Comparison of ENCODE assay signal across 20 cellular contexts in the genomic region with DNA sequence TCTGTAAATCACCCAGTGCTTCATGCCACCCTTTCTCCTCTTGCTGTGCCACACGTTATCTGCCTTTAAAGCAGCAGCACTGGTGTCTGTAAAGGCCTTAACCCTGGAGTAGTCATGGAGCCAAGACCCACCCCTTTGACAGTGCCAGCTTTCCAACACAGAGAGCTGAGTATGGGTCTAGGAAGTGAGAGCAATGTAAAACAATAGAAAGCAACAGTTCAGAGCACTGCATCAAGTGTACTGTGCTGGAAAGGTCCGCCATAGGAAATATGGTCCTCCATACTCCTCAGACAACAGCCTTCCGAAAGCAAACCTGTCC.
DNase-seq lines count a peak whose midpoint lies in the region; ATAC-seq, FAIRE-seq and TF ChIP-seq lines count a peak whose summit lies in the region.
"Had no signal": no experiment of that assay in that cellular context is flagged by ENCODE, and none has a peak within 500 bp of the region (broad histone marks: within the 10 kb centered on the region; RNA-seq: fewer than 3 reads in every experiment).

No MANE protein-coding gene starts in this region.

- no peak overlapping the region for H4K8ac ChIP-seq in mesendoderm (ENCODE audit: low read depth, low read length)

- H4K5ac ChIP-seq in mesendoderm (ENCODE audit: low read length), result no peak overlapping the region

- no peak for TF ChIP-seq EP300 in GM12878 (IDR thresholded peaks at IDR 0.05; ENCODE audit: borderline replicate concordance in 1 of 2, control insufficient read depth in 1 of 2, low read depth in 2 of 2, low read length in 2 of 2)

- no peak overlapping the region for H2BK15ac ChIP-seq in mesendoderm (replicated peaks; ENCODE audit: low read depth)

- DNase-seq in GF-D8 (lab: John Stamatoyannopoulos, UW) (peak; percentile 37), HL-60 (ENCODE audit: low read depth in 1 of 2, low spot score in 1 of 2) (no peak), GM12878 (ENCODE audit: low read depth, low spot score) (no peak), natural killer cell (no peak), gastrocnemius medialis (no peak), COLO829 (ENCODE audit: low spot score) (no peak), mesendoderm (no peak)
- no peak for DNase-seq in stimulated activated naive CD4-positive, alpha-beta T cell (lab: John Stamatoyannopoulos, UW)
- DNase-seq: ACHN; CD4-positive, CD25-positive, alpha-beta regulatory T cell; DMS79; HFFc6; MG63; NCI-H1105 treated with DMSO at 0.1 percent for 48 hours; NCI-H187; NCI-H2171; NCI-H82; SJCRH30 had no signal

- no peak for FAIRE-seq in GM12878 (lab: Jason Lieb, UNC)
- FAIRE-seq: G401.6, HepG2 had no signal

- H3K9me3 Mint-ChIP-seq in natural killer cell, result no peaks in the 10 kb centered on the region
- H3K9me3 Mint-ChIP-seq: CD4-positive, CD25-positive, alpha-beta regulatory T cell; HFFc6 had no signal

- CTCF ChIA-PET in GM12878 (lab: Yijun Ruan, JAX), result interaction anchor here (1.1 to 7.0 kb wide), 9 partner anchors 10 to 131 kb away, joined by 3 to 45 read pairs (median 10); no protein-coding TSS in a partner anchor

- POLR2A ChIA-PET in GM12878 (lab: Charles Lee), result interaction anchor here (1.0 to 4.5 kb wide), 2 partner anchors 10 to 28 kb away, joined by 3 to 26 read pairs; no protein-coding TSS in a partner anchor

- 82% methylated on average over 3 of the region's 3 CpGs for WGBS in GM12878 (ENCODE audit: insufficient coverage, insufficient replicate concordance, low lambda C conversion rate, missing lambda C conversion rate)
- no CpG with 5 or more reads among the region's 3 CpGs for WGBS in mesendoderm (ENCODE audit: extremely low coverage, insufficient coverage, low lambda C conversion rate)

- intact Hi-C loops in GM12878 (cut with micrococcal nuclease; ENCODE audit: unreplicated experiment) (loop anchor here (1.0 to 2.0 kb wide), 3 partner anchors 11 to 27 kb away; no protein-coding TSS in a partner anchor), natural killer cell (cut with micrococcal nuclease) (loop anchor here (2.0 to 5.0 kb wide), 3 partner anchors 15 to 107 kb away; no protein-coding TSS in a partner anchor), gastrocnemius medialis (cut with DNase I; ENCODE audit: low total_unique reads) (no loop called here)

- H3K27ac ChIP-seq in HL-60 (replicated peaks), result peak overlapping the region; percentile 87
- peak overlapping the region; percentile 83; the same call in 1 of the 2 replicates for H3K27ac ChIP-seq in GM12878 (ENCODE audit: control insufficient read depth, insufficient read depth)
- H3K27ac ChIP-seq in gastrocnemius medialis, result no peak overlapping the region
- no peak overlapping the region for H3K27ac ChIP-seq in mesendoderm (ENCODE audit: low read depth, low read length)
- H3K27ac ChIP-seq: SJCRH30 had no signal

- TF ChIP-seq CTCF in HL-60 (IDR thresholded peaks at IDR 0.05; ENCODE audit: insufficient read depth, low read length) (no peak), GM12878 (IDR thresholded peaks at IDR 0.05 in 2 of 3, conservative IDR thresholded peaks at IDR 0.05 in 1 of 3; ENCODE audit: control insufficient read depth in 2 of 3, extremely low read depth in 1 of 3, insufficient read depth in 1 of 3, low read depth in 3 of 3, low read length in 3 of 3) (no peak), natural killer cell (IDR thresholded peaks at IDR 0.05) (no peak), gastrocnemius medialis (IDR thresholded peaks at IDR 0.05 in 4 of 5, conservative IDR thresholded peaks at IDR 0.05 in 1 of 5) (no peak)

- no peaks in the 10 kb centered on the region for H3K27me3 Mint-ChIP-seq in natural killer cell (ENCODE audit: low read depth in 2 of 2)
- H3K27me3 Mint-ChIP-seq: CD4-positive, CD25-positive, alpha-beta regulatory T cell had no signal

- TF ChIP-seq POLR2A in GM12878 (IDR thresholded peaks at IDR 0.05; ENCODE audit: low read depth, low read length) (no peak), gastrocnemius medialis (IDR thresholded peaks at IDR 0.05) (no peak)

- BruUV-seq in GM12878 (replicated peaks; lab: Mats Ljungman, UMichigan), result no TSS peak

- no peak overlapping the region for H2AK5ac ChIP-seq in mesendoderm (ENCODE audit: low read length)

- H3K23ac ChIP-seq in mesendoderm (ENCODE audit: low read length), result no peak overlapping the region

- in situ Hi-C loops in GM12878 (cut with MboI), result no loop called here
- in situ Hi-C loops in gastrocnemius medialis (cut with MboI; ENCODE audit: low sequenced_read_pairs in 4 of 4), result no loop called here

- H3K4me2 ChIP-seq in GM12878 (ENCODE audit: control insufficient read depth, insufficient read depth) (peak overlapping the region; percentile 27; the same call in 1 of the 2 replicates), mesendoderm (ENCODE audit: low read length) (no peak overlapping the region)

- H3K4me3 ChIP-seq in HL-60 (replicated peaks; ENCODE audit: insufficient read depth, low read length) (no peak overlapping the region), GM12878 (no peak overlapping the region), gastrocnemius medialis (no peak overlapping the region), mesendoderm (ENCODE audit: low read length) (no peak overlapping the region)
- H3K4me3 ChIP-seq: MG63, SJCRH30 had no signal

- no peak overlapping the region for H2BK5ac ChIP-seq in mesendoderm (ENCODE audit: low read length)

- H3K27me3 ChIP-seq in HL-60 (ENCODE audit: insufficient read depth, poor library complexity, severe bottlenecking) (no peaks in the 10 kb centered on the region), GM12878 (replicated peaks in 1 of 2; ENCODE audit: control insufficient read depth in 2 of 2, insufficient read depth in 2 of 2, low read length in 1 of 2) (no peaks in the 10 kb centered on the region), gastrocnemius medialis (no peaks in the 10 kb centered on the region), mesendoderm (ENCODE audit: insufficient read depth, low read length, poor library complexity) (no peaks in the 10 kb centered on the region)
- H3K27me3 ChIP-seq: MG63, SJCRH30 had no signal

- H4K20me1 ChIP-seq in GM12878 (ENCODE audit: control insufficient read depth, insufficient read depth), result no peaks in the 10 kb centered on the region

- H3K27ac Mint-ChIP-seq in natural killer cell, result peak overlapping the region; percentile 80 to 89
- H3K27ac Mint-ChIP-seq: HFFc6 had no signal

- no peak for ATAC-seq in GM12878
- ATAC-seq in natural killer cell, result peak in 1 of 3 donors; percentile 2
- ATAC-seq in gastrocnemius medialis, result no peak
- ATAC-seq: HepG2 had no signal

- RAD21 ChIA-PET in GM12878 (lab: Charles Lee; ENCODE audit: unreplicated experiment), result interaction anchor here (0.6 to 4.9 kb wide), 8 partner anchors 10 to 223 kb away, joined by 3 to 37 read pairs (median 7); no protein-coding TSS in a partner anchor

- SMC1A ChIA-PET in GM12878 (lab: Charles Lee; ENCODE audit: uncharacterized antibody, unreplicated experiment), result interaction anchor here (1.1 to 10.3 kb wide), 9 partner anchors 11 to 60 kb away, joined by 3 to 152 read pairs (median 5); no protein-coding TSS in a partner anchor

- TF ChIP-seq RAD21 in GM12878 (IDR thresholded peaks at IDR 0.05; ENCODE audit: insufficient read depth, low read depth, low read length), result no peak

- H2BK120ac ChIP-seq in mesendoderm (ENCODE audit: low read depth, low read length), result no peak overlapping the region

- H3K4me1 ChIP-seq in GM12878 (ENCODE audit: control insufficient read depth, insufficient read depth, low read length) (peaks cover 25% of the 10 kb centered on the region), gastrocnemius medialis (no peaks in the 10 kb centered on the region), mesendoderm (ENCODE audit: control insufficient read depth, low read depth, low read length) (no peaks in the 10 kb centered on the region)

- H2AFZ ChIP-seq in GM12878 (ENCODE audit: control insufficient read depth, low read depth, low read length), result no peak overlapping the region; the same call in 1 of the 2 replicates

- no peak overlapping the region for H3K4ac ChIP-seq in mesendoderm (ENCODE audit: low read depth, low read length)

- H3K36me3 ChIP-seq in GM12878 (ENCODE audit: control insufficient read depth in 2 of 2, insufficient read depth in 2 of 2, low read length in 1 of 2) (no peaks in the 10 kb centered on the region), gastrocnemius medialis (no peaks in the 10 kb centered on the region), mesendoderm (ENCODE audit: control insufficient read depth, insufficient read depth, low read length) (no peaks in the 10 kb centered on the region)
- H3K36me3 ChIP-seq: MG63, SJCRH30 had no signal

- H3K9ac ChIP-seq in GM12878 (ENCODE audit: control insufficient read depth, insufficient read depth, low read length), result no peak overlapping the region
- no peak overlapping the region for H3K9ac ChIP-seq in mesendoderm (ENCODE audit: low read length)

- no peak overlapping the region for H3K56ac ChIP-seq in mesendoderm (ENCODE audit: low read length)

- H3K9me3 ChIP-seq in GM12878 (replicated peaks; ENCODE audit: control insufficient read depth, insufficient read depth, low read length) (no peaks in the 10 kb centered on the region), gastrocnemius medialis (no peaks in the 10 kb centered on the region)
- H3K9me3 ChIP-seq: MG63 had no signal

- H3K79me2 ChIP-seq in GM12878 (ENCODE audit: control insufficient read depth, insufficient read depth, low read length) (no peaks in the 10 kb centered on the region), mesendoderm (ENCODE audit: control insufficient read depth, insufficient read depth, low read length) (no peaks in the 10 kb centered on the region)

- no peaks in the 10 kb centered on the region for H3K79me1 ChIP-seq in mesendoderm (ENCODE audit: low read length)

- peak overlapping the region; percentile 96 for H3K4me3 Mint-ChIP-seq in natural killer cell
- H3K4me3 Mint-ChIP-seq: CD4-positive, CD25-positive, alpha-beta regulatory T cell; HFFc6 had no signal

- H3K36me3 Mint-ChIP-seq in natural killer cell, result peaks cover 39% of the 10 kb centered on the region
- H3K36me3 Mint-ChIP-seq: CD4-positive, CD25-positive, alpha-beta regulatory T cell had no signal

- H3K4me1 Mint-ChIP-seq in natural killer cell, result peaks cover 89 to 94% of the 10 kb centered on the region in 2 donors
- H3K4me1 Mint-ChIP-seq: CD4-positive, CD25-positive, alpha-beta regulatory T cell had no signal

- H3K18ac ChIP-seq in mesendoderm (ENCODE audit: low read length), result no peak overlapping the region

TF ChIP-seq in GM12878, 131 proteins besides CTCF, POLR2A, EP300 and RAD21 (continues in another document):
- TF ChIP-seq, protein P1, sequence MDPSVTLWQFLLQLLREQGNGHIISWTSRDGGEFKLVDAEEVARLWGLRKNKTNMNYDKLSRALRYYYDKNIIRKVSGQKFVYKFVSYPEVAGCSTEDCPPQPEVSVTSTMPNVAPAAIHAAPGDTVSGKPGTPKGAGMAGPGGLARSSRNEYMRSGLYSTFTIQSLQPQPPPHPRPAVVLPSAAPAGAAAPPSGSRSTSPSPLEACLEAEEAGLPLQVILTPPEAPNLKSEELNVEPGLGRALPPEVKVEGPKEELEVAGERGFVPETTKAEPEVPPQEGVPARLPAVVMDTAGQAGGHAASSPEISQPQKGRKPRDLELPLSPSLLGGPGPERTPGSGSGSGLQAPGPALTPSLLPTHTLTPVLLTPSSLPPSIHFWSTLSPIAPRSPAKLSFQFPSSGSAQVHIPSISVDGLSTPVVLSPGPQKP (IDR thresholded peaks at IDR 0.05; ENCODE audit: low read depth, low read length), result no peak
- TF ChIP-seq CEBPB (IDR thresholded peaks at IDR 0.05; ENCODE audit: borderline replicate concordance in 1 of 2, low read depth in 2 of 2, low read length in 2 of 2) (no peak), POLR2AphosphoS2 (IDR thresholded peaks at IDR 0.05; ENCODE audit: low read depth, low read length) (no peak)

Comparison
In these comparisons a context has a peak if more than half of its experiments do, and no peak if none do; other contexts are left out.
1. H3K27ac ChIP-seq: peak in HL-60 (single experiment) and GM12878 (single experiment); none in gastrocnemius medialis (0 of 4) and mesendoderm (single experiment).